8 cellular contexts compared by ENCODE assay signal in genomic region chr2:45651415-45652089, GRCh38. TPM values are rescaled to one million over a fixed set of nuclear protein-coding genes. Genes with fewer than 3 reads are reported as not detected.
A peak's percentile ranks its signal among the peaks of the same experiment; 100 is the strongest.
DNase-seq lines count a peak whose midpoint lies in the region; ATAC-seq and TF ChIP-seq lines count a peak whose summit lies in the region.

Gene PRKCE, plus strand, starts transcription at chr2:45651675.

- ATAC-seq in activated CD8-positive, alpha-beta memory T cell treated with anti-CD3 and anti-CD28 coated beads, Interleukin-2, amount 10 ng/mL, durations not matched to agents 7 days and 5 days = peak; percentile 35

- H3K4me1 Mint-ChIP-seq in activated CD8-positive, alpha-beta memory T cell treated with anti-CD3 and anti-CD28 coated beads, Interleukin-2, amount 10 ng/mL, durations not matched to agents 7 days and 5 days = peaks cover 31% of the 10 kb centered on the region
- H3K4me1 Mint-ChIP-seq in endodermal cell = peaks cover 9% of the 10 kb centered on the region

- H3K27me3 ChIP-seq in GM23248 (replicated peaks; ENCODE audit: insufficient read depth) = no peaks in the 10 kb centered on the region
- H3K27me3 ChIP-seq in endodermal cell (ENCODE audit: control insufficient read depth, insufficient read depth, low read length, poor library complexity, severe bottlenecking) = peaks cover 85% of the 10 kb centered on the region
- H3K27me3 ChIP-seq in mesendoderm (ENCODE audit: insufficient read depth, low read length, poor library complexity) = peaks cover 25% of the 10 kb centered on the region

- H4K5ac ChIP-seq in mesendoderm (ENCODE audit: low read length) = no peak within 1 kb of the TSS

- peak within 1 kb of the TSS; percentile 97 for H3K23ac ChIP-seq in mesendoderm (ENCODE audit: low read length)

- peaks cover 52% of the 10 kb centered on the region for H3K79me2 ChIP-seq in GM23248 (ENCODE audit: insufficient read depth)
- H3K79me2 ChIP-seq in mesendoderm (ENCODE audit: control insufficient read depth, insufficient read depth, low read length) = no peaks in the 10 kb centered on the region

- H3K36me3 ChIP-seq in GM23248 (ENCODE audit: low read depth) (no peaks in the 10 kb centered on the region), endodermal cell (ENCODE audit: control insufficient read depth, insufficient read depth, low read length) (no peaks in the 10 kb centered on the region), mesendoderm (ENCODE audit: control insufficient read depth, insufficient read depth, low read length) (no peaks in the 10 kb centered on the region)

- H3K4me1 ChIP-seq in GM23248 (ENCODE audit: insufficient read depth) (peaks cover 13% of the 10 kb centered on the region), endodermal cell (ENCODE audit: control insufficient read depth, insufficient read depth, low read length) (no peaks in the 10 kb centered on the region), mesendoderm (ENCODE audit: control insufficient read depth, low read depth, low read length) (peaks cover 4% of the 10 kb centered on the region)

- in situ Hi-C loops in GM23248 (cut with MboI) = no loop called here

- no peak within 1 kb of the TSS for H2BK120ac ChIP-seq in mesendoderm (ENCODE audit: low read depth, low read length)

- DNase-seq in GDM1 (lab: John Stamatoyannopoulos, UW) (peak; percentile 51), GM23248 (peak; percentile 56), Kasumi-1 (lab: John Stamatoyannopoulos, UW) (peak; percentile 15 to 27), endodermal cell (no peak), mesendoderm (no peak), NCI-H1694 treated with DMSO at 0.1 percent for 48 hours (lab: John Stamatoyannopoulos, UW) (no peak)
- DNase-seq in activated CD8-positive, alpha-beta memory T cell treated with anti-CD3 and anti-CD28 coated beads, Interleukin-2, amount 10 ng/mL, durations not matched to agents 7 days and 5 days = peak; percentile 76
- peak; percentile 17 to 35 for DNase-seq in stimulated activated CD8-positive, alpha-beta memory T cell treated with anti-CD3 and anti-CD28 coated beads, Interleukin-2, amount 100 ng/mL, for 1 hour (ENCODE audit: low read depth in 2 of 2)

- H3K4ac ChIP-seq in mesendoderm (ENCODE audit: low read depth, low read length) = no peak within 1 kb of the TSS

- H3K56ac ChIP-seq in mesendoderm (ENCODE audit: low read length) = peak within 1 kb of the TSS; percentile 82

- no peak within 1 kb of the TSS for H2BK5ac ChIP-seq in mesendoderm (ENCODE audit: low read length)

- H3K9me3 ChIP-seq in GM23248 (ENCODE audit: low read depth) (no peaks in the 10 kb centered on the region), endodermal cell (ENCODE audit: control insufficient read depth, low read length) (no peaks in the 10 kb centered on the region)

- H3K27ac ChIP-seq in GM23248 (peak within 1 kb of the TSS; percentile 83), endodermal cell (ENCODE audit: low read depth, low read length) (no peak within 1 kb of the TSS), mesendoderm (ENCODE audit: low read depth, low read length) (no peak within 1 kb of the TSS)

- peaks cover 18% of the 10 kb centered on the region for H3K36me3 Mint-ChIP-seq in activated CD8-positive, alpha-beta memory T cell treated with anti-CD3 and anti-CD28 coated beads, Interleukin-2, amount 10 ng/mL, durations not matched to agents 7 days and 5 days
- H3K36me3 Mint-ChIP-seq in endodermal cell (ENCODE audit: low read depth) = no peaks in the 10 kb centered on the region

- H3K9me2 ChIP-seq in GM23248 (ENCODE audit: insufficient read depth) = no peaks in the 10 kb centered on the region

- peak within 1 kb of the TSS; percentile 90 for H3K4me3 Mint-ChIP-seq in activated CD8-positive, alpha-beta memory T cell treated with anti-CD3 and anti-CD28 coated beads, Interleukin-2, amount 10 ng/mL, durations not matched to agents 7 days and 5 days
- H3K4me3 Mint-ChIP-seq in endodermal cell = peak within 1 kb of the TSS; percentile 81

- CTCF ChIA-PET in activated CD8-positive, alpha-beta memory T cell treated with anti-CD3 and anti-CD28 coated beads, Interleukin-2, amount 10 ng/mL, durations not matched to agents 7 days and 5 days (lab: Charles Lee) = interaction anchor here (1.0 to 2.1 kb wide), 5 partner anchors 9 to 194 kb away, joined by 3 to 10 read pairs (median 4); no protein-coding TSS in a partner anchor

- H3K9me3 Mint-ChIP-seq in activated CD8-positive, alpha-beta memory T cell treated with anti-CD3 and anti-CD28 coated beads, Interleukin-2, amount 10 ng/mL, durations not matched to agents 7 days and 5 days (ENCODE audit: low read depth) = no peaks in the 10 kb centered on the region
- H3K9me3 Mint-ChIP-seq in endodermal cell = no peaks in the 10 kb centered on the region

- peaks cover 13% of the 10 kb centered on the region for H3K27me3 Mint-ChIP-seq in activated CD8-positive, alpha-beta memory T cell treated with anti-CD3 and anti-CD28 coated beads, Interleukin-2, amount 10 ng/mL, durations not matched to agents 7 days and 5 days
- peaks cover 80% of the 10 kb centered on the region for H3K27me3 Mint-ChIP-seq in endodermal cell (ENCODE audit: insufficient read depth)

- H3K9ac ChIP-seq in GM23248 = peak within 1 kb of the TSS; percentile 91
- H3K9ac ChIP-seq in endodermal cell (ENCODE audit: extremely low read depth, low read length, poor library complexity, severe bottlenecking) = no peak within 1 kb of the TSS
- peak within 1 kb of the TSS; percentile 83 for H3K9ac ChIP-seq in mesendoderm (ENCODE audit: low read length)

- H4K8ac ChIP-seq in mesendoderm (ENCODE audit: low read depth, low read length) = no peak within 1 kb of the TSS

- H3K18ac ChIP-seq in mesendoderm (ENCODE audit: low read length) = no peak within 1 kb of the TSS

- peaks cover 15% of the 10 kb centered on the region; the same call in 1 of the 2 replicates for H3F3A ChIP-seq in GM23248 (ENCODE audit: insufficient read depth)

- H2AK5ac ChIP-seq in mesendoderm (ENCODE audit: low read length) = no peak within 1 kb of the TSS

- H2BK15ac ChIP-seq in mesendoderm (replicated peaks; ENCODE audit: low read depth) = no peak within 1 kb of the TSS

- no peak for TF ChIP-seq CTCF in endodermal cell (conservative IDR thresholded peaks at IDR 0.05)

- peak within 1 kb of the TSS; percentile 94 for H3K27ac Mint-ChIP-seq in activated CD8-positive, alpha-beta memory T cell treated with anti-CD3 and anti-CD28 coated beads, Interleukin-2, amount 10 ng/mL, durations not matched to agents 7 days and 5 days
- peak within 1 kb of the TSS; percentile 33 for H3K27ac Mint-ChIP-seq in endodermal cell

- peak within 1 kb of the TSS; percentile 96 for H3K4me2 ChIP-seq in GM23248 (ENCODE audit: unreplicated experiment)
- H3K4me2 ChIP-seq in mesendoderm (ENCODE audit: low read length) = peak within 1 kb of the TSS; percentile 86

- 1% methylated on average over 31 to 66 of the region's 66 CpGs for WGBS in GM23248 (ENCODE audit: low coverage in 1 of 2, low lambda C conversion rate in 2 of 2, missing lambda C conversion rate in 2 of 2), 2 experiments
- WGBS in endodermal cell (ENCODE audit: insufficient coverage in 1 of 2, insufficient read length in 1 of 2), 2 experiments = 1 to 4% methylated on average over 5 to 65 of the region's 66 CpGs
- WGBS in mesendoderm (ENCODE audit: extremely low coverage, insufficient coverage, low lambda C conversion rate) = no CpG with 5 or more reads among the region's 66 CpGs

- no peaks in the 10 kb centered on the region for H3K79me1 ChIP-seq in mesendoderm (ENCODE audit: low read length)

- H3K4me3 ChIP-seq in GM23248 = peak within 1 kb of the TSS; percentile 95
- peak within 1 kb of the TSS; percentile 94 for H3K4me3 ChIP-seq in endodermal cell (ENCODE audit: low read length)
- H3K4me3 ChIP-seq in mesendoderm (ENCODE audit: low read length) = peak within 1 kb of the TSS; percentile 70

- peak within 1 kb of the TSS; percentile 93 for H2AFZ ChIP-seq in GM23248

- H4K20me1 ChIP-seq in GM23248 (ENCODE audit: insufficient read depth) = no peaks in the 10 kb centered on the region

RNA-seq across cellular contexts. Expression of gene PRKCE, which starts in this region (rescaled TPM):
- 5.9 and 15.7 TPM in 2 replicates for total RNA-seq in GM23248 (2014; rRNA removed; shearing (Covaris generic))
- polyA plus RNA-seq in GM23248 (2016; fragmentation: Nextera tagmentation; extraction: Ambion mirVana) = 7.0 TPM in 2 replicates
- total RNA-seq in activated CD8-positive, alpha-beta memory T cell treated with anti-CD3 and anti-CD28 coated beads, Interleukin-2, amount 10 ng/mL, durations not matched to agents 7 days and 5 days = 10 to 100 TPM; 16.7 to 39.2 TPM
- total RNA-seq in endodermal cell = 1 to 10 TPM; 1.4 to 1.7 TPM
- polyA plus RNA-seq in endodermal cell (2013, experiment 1 of 2) = 2.3 TPM
- 2.2 TPM for polyA plus RNA-seq in endodermal cell (2013, experiment 2 of 2)
- polyA plus RNA-seq in mesendoderm (2013, experiment 1 of 2) = 0.32 TPM
- polyA plus RNA-seq in mesendoderm (2013, experiment 2 of 2) = 0.38 TPM

Comparison
In these comparisons a context has a peak if more than half of its experiments do, and no peak if none do; other contexts are left out.
1. DNase-seq: peak in GDM1 (single experiment), GM23248 (single experiment), Kasumi-1 (2 of 2), activated CD8-positive, alpha-beta memory T cell treated with anti-CD3 and anti-CD28 coated beads, Interleukin-2, amount 10 ng/mL, durations not matched to agents 7 days and 5 days (single experiment) and stimulated activated CD8-positive, alpha-beta memory T cell treated with anti-CD3 and anti-CD28 coated beads, Interleukin-2, amount 100 ng/mL, for 1 hour (2 of 2); none in endodermal cell (single experiment), mesendoderm (single experiment) and NCI-H1694 treated with DMSO at 0.1 percent for 48 hours (single experiment).
2. Peak in every context shown above with its lines, with median percentiles within 50 percentile points of each other: H3K4me3 ChIP-seq.